Comparison of ENCODE assay signal across 9 cellular contexts in genomic region chr5:122492675-122493074, GRCh38.
DNase-seq lines count a peak whose midpoint lies in the region; ATAC-seq and TF ChIP-seq lines count a peak whose summit lies in the region.
"Had no signal": no experiment of that assay in that cellular context is flagged by ENCODE, and none has a peak within 500 bp of the region (broad histone marks: within the 10 kb centered on the region; RNA-seq: fewer than 3 reads in every experiment).

No MANE protein-coding gene starts in this region.

- no peak overlapping the region for H3K4me3 Mint-ChIP-seq in activated T-helper 2 cell treated with anti-CD3 and anti-CD28 coated beads, Interferon-gamma antibody, Interleukin-2, Interleukin-4, amounts not matched to agents 10 μg/mL and 5 μg/mL and 100 μg/mL, durations not matched to agents 14 hours and 24 hours and 36 hours (ENCODE audit: low read depth)
- H3K4me3 Mint-ChIP-seq: CD14-positive monocyte had no signal

- no peak overlapping the region for H3K4me3 ChIP-seq in epithelial cell of esophagus (ENCODE audit: low read length)

- intact Hi-C loops in Right ventricle myocardium superior (cut with DNase I) (no loop called here), cardiac septum (cut with DNase I) (no loop called here)
- intact Hi-C loops in activated T-helper 2 cell treated with anti-CD3 and anti-CD28 coated beads, Interferon-gamma antibody, Interleukin-2, Interleukin-4, amounts not matched to agents 10 μg/mL and 5 μg/mL and 100 μg/mL, durations not matched to agents 14 hours and 24 hours and 36 hours (cut with micrococcal nuclease): no loop called here

- no peaks in the 10 kb centered on the region for H3K27me3 Mint-ChIP-seq in activated T-helper 2 cell treated with anti-CD3 and anti-CD28 coated beads, Interferon-gamma antibody, Interleukin-2, Interleukin-4, amounts not matched to agents 10 μg/mL and 5 μg/mL and 100 μg/mL, durations not matched to agents 14 hours and 24 hours and 36 hours (ENCODE audit: low read depth)

- peak; percentile 22 for TF ChIP-seq CTCF in epithelial cell of esophagus (IDR thresholded peaks at IDR 0.05; ENCODE audit: insufficient read depth, low read depth, low read length, missing control alignments)

- H3K9me3 Mint-ChIP-seq in activated T-helper 2 cell treated with anti-CD3 and anti-CD28 coated beads, Interferon-gamma antibody, Interleukin-2, Interleukin-4, amounts not matched to agents 10 μg/mL and 5 μg/mL and 100 μg/mL, durations not matched to agents 14 hours and 24 hours and 36 hours: no peaks in the 10 kb centered on the region

- DNase-seq in Right ventricle myocardium superior (no peak), cardiac septum (ENCODE audit: low spot score) (no peak), NCI-H774 (lab: John Stamatoyannopoulos, UW) (peak; percentile 9), epithelial cell of esophagus (ENCODE audit: low read depth) (peak; percentile 30), KG1 (lab: John Stamatoyannopoulos, UW) (no peak)
- no peak for DNase-seq in activated T-helper 2 cell treated with anti-CD3 and anti-CD28 coated beads, Interferon-gamma antibody, Interleukin-2, Interleukin-4, amounts not matched to agents 10 μg/mL and 5 μg/mL and 100 μg/mL, durations not matched to agents 14 hours and 24 hours and 36 hours (ENCODE audit: low spot score)
- DNase-seq in stimulated activated CD4-positive, alpha-beta T cell treated with anti-CD3 and anti-CD28 coated beads, Interleukin-12 subunit alpha, Interleukin-12 subunit beta, amount 100 ng/mL, for 4 hours: no peak

- ATAC-seq in Right ventricle myocardium superior (ENCODE audit: poor library complexity) (peak; percentile 13), HG03378 (IDR thresholded peaks at IDR 0.05; ENCODE audit: unreplicated experiment) (no peak)

- H3K4me1 Mint-ChIP-seq in activated T-helper 2 cell treated with anti-CD3 and anti-CD28 coated beads, Interferon-gamma antibody, Interleukin-2, Interleukin-4, amounts not matched to agents 10 μg/mL and 5 μg/mL and 100 μg/mL, durations not matched to agents 14 hours and 24 hours and 36 hours (ENCODE audit: low read depth): no peaks in the 10 kb centered on the region
- H3K4me1 Mint-ChIP-seq: CD14-positive monocyte had no signal

- no peaks in the 10 kb centered on the region for H3K36me3 Mint-ChIP-seq in activated T-helper 2 cell treated with anti-CD3 and anti-CD28 coated beads, Interferon-gamma antibody, Interleukin-2, Interleukin-4, amounts not matched to agents 10 μg/mL and 5 μg/mL and 100 μg/mL, durations not matched to agents 14 hours and 24 hours and 36 hours (ENCODE audit: low read depth)
- H3K36me3 Mint-ChIP-seq: CD14-positive monocyte had no signal

- no peak overlapping the region for H3K27ac Mint-ChIP-seq in activated T-helper 2 cell treated with anti-CD3 and anti-CD28 coated beads, Interferon-gamma antibody, Interleukin-2, Interleukin-4, amounts not matched to agents 10 μg/mL and 5 μg/mL and 100 μg/mL, durations not matched to agents 14 hours and 24 hours and 36 hours
- H3K27ac Mint-ChIP-seq: CD14-positive monocyte had no signal

Comparison
In these comparisons a context has a peak if more than half of its experiments do, and no peak if none do; other contexts are left out.
1. DNase-seq: peak in NCI-H774 (single experiment) and epithelial cell of esophagus (single experiment); none in Right ventricle myocardium superior (single experiment), cardiac septum (single experiment), activated T-helper 2 cell treated with anti-CD3 and anti-CD28 coated beads, Interferon-gamma antibody, Interleukin-2, Interleukin-4, amounts not matched to agents 10 μg/mL and 5 μg/mL and 100 μg/mL, durations not matched to agents 14 hours and 24 hours and 36 hours (single experiment), stimulated activated CD4-positive, alpha-beta T cell treated with anti-CD3 and anti-CD28 coated beads, Interleukin-12 subunit alpha, Interleukin-12 subunit beta, amount 100 ng/mL, for 4 hours (single experiment) and KG1 (single experiment).